Comparison of ENCODE assay signal across 8 cellular contexts in genomic region chr20:47150403-47151152, GRCh38.
DNase-seq lines count a peak whose midpoint lies in the region; ATAC-seq and TF ChIP-seq lines count a peak whose summit lies in the region.

No MANE protein-coding gene starts in this region.

- H3K56ac ChIP-seq in H9 (ENCODE audit: insufficient read length, low read depth, low read length) = no peak overlapping the region

- no peak overlapping the region for H2BK120ac ChIP-seq in H9 (ENCODE audit: low read depth, low read length, poor library complexity, severe bottlenecking)

- H4K20me1 ChIP-seq in H9 (ENCODE audit: control insufficient read depth, insufficient read depth, insufficient read length) = no peaks in the 10 kb centered on the region

- H3T11ph ChIP-seq in H9 (ENCODE audit: low read length) = no peak overlapping the region

- no peak for TF ChIP-seq POLR2A in gastrocnemius medialis (IDR thresholded peaks at IDR 0.05)

- H2BK5ac ChIP-seq in H9 (ENCODE audit: insufficient read length, low read length) = no peak overlapping the region

- no peak overlapping the region for H3K27ac Mint-ChIP-seq in CD4-positive, alpha-beta T cell
- H3K27ac Mint-ChIP-seq in H9 = no peak overlapping the region
- no peak overlapping the region for H3K27ac Mint-ChIP-seq in activated naive CD8-positive, alpha-beta T cell treated with anti-CD3 and anti-CD28 coated beads, Interleukin-2, amount 50 U/mL, for 24 hours

- no peak for DNase-seq in CD4-positive, alpha-beta T cell
- DNase-seq in H9 (peak; percentile 91), NCI-H526 treated with DMSO at 0.1 percent for 48 hours (lab: John Stamatoyannopoulos, UW) (peak; percentile 61), right atrium auricular region (ENCODE audit: low spot score) (peak; percentile 75), gastrocnemius medialis (peak; percentile 6 to 49)
- peak; percentile 5 for DNase-seq in activated naive CD8-positive, alpha-beta T cell treated with anti-CD3 and anti-CD28 coated beads, Interleukin-2, amount 50 U/mL, for 24 hours
- DNase-seq in effector memory CD4-positive, alpha-beta T cell = no peak

- no peak overlapping the region for H3K27ac ChIP-seq in CD4-positive, alpha-beta T cell (ENCODE audit: low read depth, low read length)
- H3K27ac ChIP-seq in H9 (ENCODE audit: insufficient read length, low read depth, low read length) = no peak overlapping the region
- H3K27ac ChIP-seq in right atrium auricular region = no peak overlapping the region
- H3K27ac ChIP-seq in gastrocnemius medialis = no peak overlapping the region
- H3K27ac ChIP-seq in effector memory CD4-positive, alpha-beta T cell (ENCODE audit: insufficient read depth, low read length, poor library complexity, severe bottlenecking) = no peak overlapping the region

- H3K4me1 ChIP-seq in H9 (ENCODE audit: insufficient read depth, low read length) (no peaks in the 10 kb centered on the region), right atrium auricular region (no peaks in the 10 kb centered on the region), gastrocnemius medialis (no peaks in the 10 kb centered on the region)
- H3K4me1 ChIP-seq in effector memory CD4-positive, alpha-beta T cell (ENCODE audit: control insufficient read depth, insufficient read depth, low read length, poor library complexity, severe bottlenecking) = no peaks in the 10 kb centered on the region

- no peak overlapping the region for H2BK15ac ChIP-seq in H9 (ENCODE audit: low read depth, low read length)

- H4K8ac ChIP-seq in H9 (replicated peaks; ENCODE audit: insufficient read length, low read depth, low read length) = no peak overlapping the region

- H3K9me3 ChIP-seq in CD4-positive, alpha-beta T cell (ENCODE audit: control insufficient read depth, low read length) = no peaks in the 10 kb centered on the region
- H3K9me3 ChIP-seq in H9 (ENCODE audit: control insufficient read depth, low read depth, low read length) = no peaks in the 10 kb centered on the region
- H3K9me3 ChIP-seq in right atrium auricular region = no peaks in the 10 kb centered on the region
- H3K9me3 ChIP-seq in gastrocnemius medialis = no peaks in the 10 kb centered on the region
- H3K9me3 ChIP-seq in effector memory CD4-positive, alpha-beta T cell (ENCODE audit: control insufficient read depth, low read length) = no peaks in the 10 kb centered on the region

- H3K4me1 Mint-ChIP-seq in CD4-positive, alpha-beta T cell (ENCODE audit: low read depth) = no peaks in the 10 kb centered on the region
- H3K4me1 Mint-ChIP-seq in H9 = peaks cover 2 to 3% of the 10 kb centered on the region in 2 experiments; a peak in 3 of 4 replicates
- no peaks in the 10 kb centered on the region for H3K4me1 Mint-ChIP-seq in activated naive CD8-positive, alpha-beta T cell treated with anti-CD3 and anti-CD28 coated beads, Interleukin-2, amount 50 U/mL, for 24 hours

- H3K27me3 ChIP-seq in CD4-positive, alpha-beta T cell (ENCODE audit: control insufficient read depth, insufficient read depth, low read length) = no peaks in the 10 kb centered on the region
- H3K27me3 ChIP-seq in H9 (ENCODE audit: insufficient read depth, low read length) (no peaks in the 10 kb centered on the region), right atrium auricular region (no peaks in the 10 kb centered on the region), gastrocnemius medialis (peaks cover 0 to 3% (median 0%) of the 10 kb centered on the region in 3 donors)
- no peaks in the 10 kb centered on the region for H3K27me3 ChIP-seq in effector memory CD4-positive, alpha-beta T cell (replicated peaks; ENCODE audit: control insufficient read depth, insufficient read depth, low read length, poor library complexity, severe bottlenecking)

- no peak overlapping the region for H3K9ac ChIP-seq in H9 (ENCODE audit: extremely low read depth, insufficient read length, low read length)

- no peak overlapping the region for H4K5ac ChIP-seq in H9 (ENCODE audit: insufficient read length, low read depth, low read length)

- H2BK12ac ChIP-seq in H9 (ENCODE audit: insufficient read length, low read depth, low read length) = no peak overlapping the region

- no peaks in the 10 kb centered on the region for H3K23me2 ChIP-seq in H9 (ENCODE audit: insufficient read length, low read depth, low read length, poor library complexity, severe bottlenecking)

- no peaks in the 10 kb centered on the region for H3K9me3 Mint-ChIP-seq in CD4-positive, alpha-beta T cell
- no peaks in the 10 kb centered on the region; a peak in 1 of 5 replicates for H3K9me3 Mint-ChIP-seq in H9
- no peaks in the 10 kb centered on the region for H3K9me3 Mint-ChIP-seq in activated naive CD8-positive, alpha-beta T cell treated with anti-CD3 and anti-CD28 coated beads, Interleukin-2, amount 50 U/mL, for 24 hours

- POLR2A ChIA-PET in CD4-positive, alpha-beta T cell (lab: Charles Lee) = no interaction called here

- CTCF ChIA-PET in CD4-positive, alpha-beta T cell (lab: Charles Lee) = no interaction called here

- ATAC-seq in CD4-positive, alpha-beta T cell (ENCODE audit: poor library complexity) = peak; percentile 64
- ATAC-seq in activated naive CD8-positive, alpha-beta T cell treated with anti-CD3 and anti-CD28 coated beads, Interleukin-2, amount 50 U/mL, for 24 hours = peak; percentile 59
- ATAC-seq in gastrocnemius medialis = peak; percentile 58 to 72
- ATAC-seq in GM18868 (IDR thresholded peaks at IDR 0.05; ENCODE audit: unreplicated experiment) = no peak

- H3K4me2 ChIP-seq in H9 (ENCODE audit: insufficient read depth, insufficient read length, low read length) = no peak overlapping the region

- intact Hi-C loops in CD4-positive, alpha-beta T cell (cut with DNase I, micrococcal nuclease) = no loop called here
- intact Hi-C loops in gastrocnemius medialis (cut with DNase I; ENCODE audit: low total_unique reads) = loop anchor here (1.0 kb wide), 1 partner anchor 392 kb away; no protein-coding TSS in a partner anchor

- H4K91ac ChIP-seq in H9 (ENCODE audit: insufficient read length, low read depth, low read length) = no peak overlapping the region

- no peak overlapping the region for H3K18ac ChIP-seq in H9 (ENCODE audit: insufficient read length, low read depth, low read length)

- no peak overlapping the region for H3K4me3 Mint-ChIP-seq in CD4-positive, alpha-beta T cell
- H3K4me3 Mint-ChIP-seq in H9 = no peak overlapping the region
- no peak overlapping the region for H3K4me3 Mint-ChIP-seq in activated naive CD8-positive, alpha-beta T cell treated with anti-CD3 and anti-CD28 coated beads, Interleukin-2, amount 50 U/mL, for 24 hours

- no peak overlapping the region for H3K14ac ChIP-seq in H9 (ENCODE audit: insufficient read depth, low read length)

- peaks cover 21% of the 10 kb centered on the region for H3K27me3 Mint-ChIP-seq in CD4-positive, alpha-beta T cell
- peaks cover 14% of the 10 kb centered on the region for H3K27me3 Mint-ChIP-seq in H9 (ENCODE audit: low read depth)
- H3K27me3 Mint-ChIP-seq in activated naive CD8-positive, alpha-beta T cell treated with anti-CD3 and anti-CD28 coated beads, Interleukin-2, amount 50 U/mL, for 24 hours = peaks cover 15% of the 10 kb centered on the region

- no peak for TF ChIP-seq CTCF in CD4-positive, alpha-beta T cell (IDR thresholded peaks at IDR 0.05)
- peak; percentile 90 for TF ChIP-seq CTCF in H9 (conservative IDR thresholded peaks at IDR 0.05)
- peak in 1 of 2 donors; percentile 70 for TF ChIP-seq CTCF in right atrium auricular region (IDR thresholded peaks at IDR 0.05)
- peak in 3 of 5 experiments; percentile 35 to 42 (median 42) for TF ChIP-seq CTCF in gastrocnemius medialis (IDR thresholded peaks at IDR 0.05 in 4 of 5, conservative IDR thresholded peaks at IDR 0.05 in 1 of 5)

- no peak overlapping the region for H3K4ac ChIP-seq in H9 (ENCODE audit: low read depth, low read length)

- no peaks in the 10 kb centered on the region for H3K79me1 ChIP-seq in H9 (ENCODE audit: insufficient read depth, low read depth, low read length, poor library complexity, severe bottlenecking)

- in situ Hi-C loops in gastrocnemius medialis (cut with MboI; ENCODE audit: low sequenced_read_pairs in 4 of 4) = loop anchor here in 2 of 4 donors (25.0 kb wide), 1 partner anchor 388 kb away; no protein-coding TSS in a partner anchor

- no peak overlapping the region for H3K4me3 ChIP-seq in right atrium auricular region
- H3K4me3 ChIP-seq in gastrocnemius medialis = no peak overlapping the region
- H3K4me3 ChIP-seq in effector memory CD4-positive, alpha-beta T cell (ENCODE audit: insufficient read depth, low read depth, low read length, poor library complexity, severe bottlenecking) = no peak overlapping the region

- no peak overlapping the region for H2AK5ac ChIP-seq in H9 (ENCODE audit: insufficient read length, low read length)

- H3K36me3 Mint-ChIP-seq in CD4-positive, alpha-beta T cell (ENCODE audit: low read depth) = no peaks in the 10 kb centered on the region
- no peaks in the 10 kb centered on the region; a peak in 1 of 7 replicates for H3K36me3 Mint-ChIP-seq in H9 (ENCODE audit: insufficient read depth in 1 of 3, low read depth in 3 of 3)
- no peaks in the 10 kb centered on the region for H3K36me3 Mint-ChIP-seq in activated naive CD8-positive, alpha-beta T cell treated with anti-CD3 and anti-CD28 coated beads, Interleukin-2, amount 50 U/mL, for 24 hours (ENCODE audit: low read depth)

- H3K23ac ChIP-seq in H9 (ENCODE audit: insufficient read length, low read depth, low read length) = no peak overlapping the region

- H2BK20ac ChIP-seq in H9 (ENCODE audit: low read depth, low read length, poor library complexity, severe bottlenecking) = no peak overlapping the region

- H3K36me3 ChIP-seq in right atrium auricular region (no peaks in the 10 kb centered on the region), gastrocnemius medialis (no peaks in the 10 kb centered on the region)
- H3K36me3 ChIP-seq in effector memory CD4-positive, alpha-beta T cell (ENCODE audit: control insufficient read depth, insufficient read depth, low read length) = no peaks in the 10 kb centered on the region

- no CpG with 5 or more reads among the region's 11 CpGs for WGBS in H9 (ENCODE audit: extremely low coverage, insufficient read length, low lambda C conversion rate)

- no peak overlapping the region for H2AFZ ChIP-seq in H9 (ENCODE audit: low read length)

- H3K79me2 ChIP-seq in H9 (ENCODE audit: insufficient read depth, low read length) = no peaks in the 10 kb centered on the region

Comparison
In these comparisons a context has a peak if more than half of its experiments do, and no peak if none do; other contexts are left out.
1. DNase-seq: peak in H9 (single experiment), NCI-H526 treated with DMSO at 0.1 percent for 48 hours (single experiment), activated naive CD8-positive, alpha-beta T cell treated with anti-CD3 and anti-CD28 coated beads, Interleukin-2, amount 50 U/mL, for 24 hours (single experiment), right atrium auricular region (single experiment) and gastrocnemius medialis (2 of 2); none in CD4-positive, alpha-beta T cell (0 of 10) and effector memory CD4-positive, alpha-beta T cell (0 of 3).